Comparison of ENCODE assay signal across 8 cellular contexts in genomic region chr9:112750767-112751058, GRCh38. TPM values are rescaled to one million over a fixed set of nuclear protein-coding genes. Genes with fewer than 3 reads are reported as not detected.
A peak's percentile ranks its signal among the peaks of the same experiment; 100 is the strongest.
DNase-seq lines count a peak whose midpoint lies in the region; ATAC-seq, FAIRE-seq and TF ChIP-seq lines count a peak whose summit lies in the region.

No MANE protein-coding gene starts in this region.

- H2BK5ac ChIP-seq in mesenchymal stem cell (ENCODE audit: low read depth, low read length, poor library complexity, severe bottlenecking): no peak overlapping the region

- H3K14ac ChIP-seq in mesenchymal stem cell (ENCODE audit: low read length in 2 of 2): peak overlapping the region in 1 of 2 experiments; percentile 84

- H3K27me3 ChIP-seq in A673 (replicated peaks; ENCODE audit: insufficient read depth, low read depth, low read length, poor library complexity): no peaks in the 10 kb centered on the region
- no peaks in the 10 kb centered on the region for H3K27me3 ChIP-seq in mesenchymal stem cell (ENCODE audit: control insufficient read depth in 1 of 2, insufficient read depth in 1 of 2, low read length in 2 of 2)

- peak; percentile 26 for ATAC-seq in HG03025 (IDR thresholded peaks at IDR 0.05; ENCODE audit: low FRiP score, unreplicated experiment)

- H3K9ac ChIP-seq in mesenchymal stem cell (ENCODE audit: low read length): peak overlapping the region; percentile 89

- no peak overlapping the region for H4K8ac ChIP-seq in mesenchymal stem cell (ENCODE audit: low read length)

- 0% methylated on average over 23 of the region's 50 CpGs for WGBS in mesenchymal stem cell

- peak overlapping the region; percentile 87 to 95 for H3K18ac ChIP-seq in mesenchymal stem cell (ENCODE audit: low read depth in 1 of 2, low read length in 2 of 2)

- peak overlapping the region; percentile 90 for H4K91ac ChIP-seq in mesenchymal stem cell (ENCODE audit: low read length)

- H3K4me2 ChIP-seq in mesenchymal stem cell (ENCODE audit: low read length, poor library complexity, severe bottlenecking): peak overlapping the region; percentile 99

- peak overlapping the region; percentile 73 for H2BK120ac ChIP-seq in mesenchymal stem cell (ENCODE audit: low read depth, low read length)

- H3K9me3 ChIP-seq in A673 (ENCODE audit: low read depth, low read length, poor library complexity, severe bottlenecking) (no peaks in the 10 kb centered on the region), mesenchymal stem cell (ENCODE audit: control insufficient read depth, low read length) (no peaks in the 10 kb centered on the region)

- no TSS peak for BruUV-seq in A673 (replicated peaks; lab: Mats Ljungman, UMichigan)

- intact Hi-C loops in A673 (cut with micrococcal nuclease; ENCODE audit: unreplicated experiment): no loop called here

- H3K4ac ChIP-seq in mesenchymal stem cell (ENCODE audit: low read depth in 1 of 2, low read length in 2 of 2): peak overlapping the region in 1 of 2 experiments; percentile 80

- H2AFZ ChIP-seq in mesenchymal stem cell (ENCODE audit: low read depth, low read length): peak overlapping the region; percentile 54

- in situ Hi-C loops in KBM-7 (cut with MboI; ENCODE audit: low pct_unique_long_range_greater_than_20kb, low sequenced_read_pairs): no loop called here

- POLR2A ChIA-PET in A673 (lab: Charles Lee; ENCODE audit: low non-redundant PET): no interaction called here

- peaks cover 9% of the 10 kb centered on the region for H3K4me1 ChIP-seq in A673 (ENCODE audit: insufficient read depth, low read length, poor library complexity, severe bottlenecking)
- peaks cover 16% of the 10 kb centered on the region for H3K4me1 ChIP-seq in mesenchymal stem cell (ENCODE audit: control insufficient read depth, insufficient read depth, low read depth, low read length)

- no peak overlapping the region for H2AK5ac ChIP-seq in mesenchymal stem cell (ENCODE audit: low read length, severe bottlenecking)

- peak overlapping the region in 1 of 2 experiments; percentile 66 for H3K23ac ChIP-seq in mesenchymal stem cell (ENCODE audit: low read length in 2 of 2)

- H3K79me1 ChIP-seq in mesenchymal stem cell (replicated peaks; ENCODE audit: low read length, poor library complexity, severe bottlenecking): peaks cover 18% of the 10 kb centered on the region

- DNase-seq in A673 (ENCODE audit: low spot score) (no peak), caudate nucleus (lab: John Stamatoyannopoulos, UW) (no peak), mesenchymal stem cell (no peak), KBM-7 (no peak), AML-193 (lab: John Stamatoyannopoulos, UW) (no peak), pons (ENCODE audit: low spot score) (no peak), frontal cortex (ENCODE audit: low spot score in 2 of 2) (no peak)

- CTCF ChIA-PET in A673 (lab: Charles Lee): no interaction called here

- peak overlapping the region; percentile 96 for H2BK15ac ChIP-seq in mesenchymal stem cell (ENCODE audit: low read depth, poor library complexity, severe bottlenecking)

- FAIRE-seq in frontal cortex (lab: Jason Lieb, UNC): no peak

- peak overlapping the region in 1 of 2 experiments; percentile 91 for H2BK12ac ChIP-seq in mesenchymal stem cell (ENCODE audit: low read length in 2 of 2)

- H3K27ac ChIP-seq in A673 (ENCODE audit: low read depth, low read length, poor library complexity, severe bottlenecking) (peak overlapping the region; percentile 58), caudate nucleus (ENCODE audit: low read depth, low read length) (peak overlapping the region; percentile 86), mesenchymal stem cell (ENCODE audit: low read length, poor library complexity, severe bottlenecking) (no peak overlapping the region)

- no peak for TF ChIP-seq CTCF in A673 (conservative IDR thresholded peaks at IDR 0.05; ENCODE audit: low read depth, low read length)

- H3K36me3 ChIP-seq in A673 (ENCODE audit: insufficient read depth, low read length, poor library complexity, severe bottlenecking) (no peaks in the 10 kb centered on the region), mesenchymal stem cell (ENCODE audit: control insufficient read depth in 1 of 2, insufficient read depth in 2 of 2, low read depth in 1 of 2, low read length in 2 of 2) (no peaks in the 10 kb centered on the region)

- H3K4me3 ChIP-seq in A673 (ENCODE audit: low read depth, low read length, poor library complexity, severe bottlenecking): peak overlapping the region; percentile 85
- H3K4me3 ChIP-seq in mesenchymal stem cell (ENCODE audit: insufficient read depth in 1 of 2, low read depth in 1 of 2, low read length in 2 of 2): peak overlapping the region; percentile 92 to 95

RNA-seq across cellular contexts. Expression of gene SNX30, which starts 0.2 kb away (rescaled TPM):
- 6.1 and 6.6 TPM in 2 replicates for total RNA-seq in A673 (2021)
- polyA plus RNA-seq in mesenchymal stem cell (2013, experiment 1 of 2): 14.3 TPM
- 15.1 TPM for polyA plus RNA-seq in mesenchymal stem cell (2013, experiment 2 of 2)
- total RNA-seq in frontal cortex: 20.8 TPM

RNA-seq across cellular contexts. Expression of gene INIP, which starts 32.8 kb away (rescaled TPM):
- total RNA-seq in A673 (2021) (26.6 and 28.9 TPM in 2 replicates), frontal cortex (35.1 TPM)
- polyA plus RNA-seq in mesenchymal stem cell (2013, experiment 1 of 2): 10.1 TPM
- 11.7 TPM for polyA plus RNA-seq in mesenchymal stem cell (2013, experiment 2 of 2)
